1 cellular context compared by ENCODE assay signal in genomic region chr14:77007975-77008421, GRCh38.
TF ChIP-seq lines count a peak whose summit lies in the region.

No MANE protein-coding gene starts in this region.

TF ChIP-seq in GM12878, 131 proteins besides CTCF, POLR2A, EP300 and RAD21 (continued from another document):
- TF ChIP-seq REST (IDR thresholded peaks at IDR 0.05; ENCODE audit: low read depth, low read length) (no peak), ELK1 (IDR thresholded peaks at IDR 0.05; ENCODE audit: low read depth, low read length) (no peak), TBL1XR1 (IDR thresholded peaks at IDR 0.05; ENCODE audit: low read depth, low read length) (no peak), ZNF592 (IDR thresholded peaks at IDR 0.05) (no peak), ZBTB11 (CRISPR knock-in tag; IDR thresholded peaks at IDR 0.05) (no peak), SMAD1 (IDR thresholded peaks at IDR 0.05; ENCODE audit: low read depth, partially characterized antibody) (no peak), RFX5 (IDR thresholded peaks at IDR 0.05; ENCODE audit: low read depth, low read length) (no peak), USF1 (IDR thresholded peaks at IDR 0.05; ENCODE audit: borderline replicate concordance, extremely low read length, insufficient read depth, low read depth, low read length) (no peak), MYB (IDR thresholded peaks at IDR 0.05; ENCODE audit: borderline replicate concordance, low read depth, low read length) (no peak), JUNB (IDR thresholded peaks at IDR 0.05) (no peak)
